Comparison of ENCODE assay signal across 8 cellular contexts in genomic region chr9:27529316-27530278, GRCh38. TPM values are rescaled to one million over a fixed set of nuclear protein-coding genes. Genes with fewer than 3 reads are reported as not detected.
DNase-seq lines count a peak whose midpoint lies in the region; ATAC-seq and TF ChIP-seq lines count a peak whose summit lies in the region.

Gene MOB3B (minus strand): TSS chr9:27529814. CDS start chr9:27455550, 74,264 bp downstream.

- peak within 1 kb of the TSS; percentile 96 for H3K4me2 ChIP-seq in OCI-LY1 (ENCODE audit: low read length)

- H3K4me1 Mint-ChIP-seq in CD4-positive, CD25-positive, alpha-beta regulatory T cell: peaks cover 0 to 16% (median 2%) of the 10 kb centered on the region in 4 donors
- peaks cover 13% of the 10 kb centered on the region for H3K4me1 Mint-ChIP-seq in activated T-cell treated with anti-CD3 and anti-CD28 coated beads, Interleukin-2, amount 50 U/mL, for 72 hours (ENCODE audit: low read depth)

- H3K4me1 ChIP-seq in CD4-positive, CD25-positive, alpha-beta regulatory T cell (ENCODE audit: control insufficient read depth, insufficient read depth, low read length, poor library complexity, severe bottlenecking): peaks cover 18% of the 10 kb centered on the region
- peaks cover 9% of the 10 kb centered on the region for H3K4me1 ChIP-seq in OCI-LY1 (ENCODE audit: insufficient read depth, low read length, severe bottlenecking)
- H3K4me1 ChIP-seq in esophagus muscularis mucosa: peaks cover 7 to 38% (median 31%) of the 10 kb centered on the region in 4 donors

- peak within 1 kb of the TSS; percentile 50 to 70 (median 55) for H3K27ac Mint-ChIP-seq in CD4-positive, CD25-positive, alpha-beta regulatory T cell
- no peak within 1 kb of the TSS for H3K27ac Mint-ChIP-seq in activated T-cell treated with anti-CD3 and anti-CD28 coated beads, Interleukin-2, amount 50 U/mL, for 72 hours

- no peak for TF ChIP-seq EP300 in esophagus muscularis mucosa (IDR thresholded peaks at IDR 0.05)

- H3K79me2 ChIP-seq in OCI-LY1 (ENCODE audit: insufficient read depth, low read length): no peaks in the 10 kb centered on the region

- H3K4me3 Mint-ChIP-seq in CD4-positive, CD25-positive, alpha-beta regulatory T cell: peak within 1 kb of the TSS; percentile 75 to 93 (median 90)
- peak within 1 kb of the TSS; percentile 87 to 91 for H3K4me3 Mint-ChIP-seq in activated T-cell treated with anti-CD3 and anti-CD28 coated beads, Interleukin-2, amount 50 U/mL, for 72 hours

- peak; percentile 39 to 69 (median 63) for DNase-seq in CD4-positive, CD25-positive, alpha-beta regulatory T cell
- peak; percentile 81 to 88 for DNase-seq in activated T-cell treated with anti-CD3 and anti-CD28 coated beads, Interleukin-2, amount 50 U/mL, for 72 hours
- DNase-seq in esophagus muscularis mucosa (ENCODE audit: extremely low spot score): peak; percentile 94
- DNase-seq in myocyte (ENCODE audit: low read depth): peak; percentile 72
- DNase-seq in stimulated activated CD8-positive, alpha-beta memory T cell treated with anti-CD3 and anti-CD28 coated beads, Interleukin-7, amount 100 ng/mL, for 4 hours (ENCODE audit: low read depth in 2 of 2): peak; percentile 45 to 70

- H3K36me3 Mint-ChIP-seq in CD4-positive, CD25-positive, alpha-beta regulatory T cell: peaks cover 4% of the 10 kb centered on the region
- no peaks in the 10 kb centered on the region for H3K36me3 Mint-ChIP-seq in activated T-cell treated with anti-CD3 and anti-CD28 coated beads, Interleukin-2, amount 50 U/mL, for 72 hours (ENCODE audit: insufficient read depth in 2 of 2)

- H3K4me3 ChIP-seq in CD4-positive, CD25-positive, alpha-beta regulatory T cell (ENCODE audit: low read depth, low read length): peak within 1 kb of the TSS; percentile 52
- H3K4me3 ChIP-seq in OCI-LY1 (ENCODE audit: low read depth, low read length, poor library complexity, severe bottlenecking): peak within 1 kb of the TSS; percentile 72
- H3K4me3 ChIP-seq in esophagus muscularis mucosa: peak within 1 kb of the TSS; percentile 73 to 87 (median 84)

- H3K9me3 ChIP-seq in CD4-positive, CD25-positive, alpha-beta regulatory T cell (ENCODE audit: control insufficient read depth in 2 of 2, low read length in 2 of 2): no peaks in the 10 kb centered on the region
- H3K9me3 ChIP-seq in OCI-LY1 (ENCODE audit: low read length) (no peaks in the 10 kb centered on the region), esophagus muscularis mucosa (no peaks in the 10 kb centered on the region)

- H3K27me3 ChIP-seq in CD4-positive, CD25-positive, alpha-beta regulatory T cell (ENCODE audit: control insufficient read depth, insufficient read depth, low read length): peaks cover 10% of the 10 kb centered on the region
- H3K27me3 ChIP-seq in OCI-LY1 (ENCODE audit: insufficient read depth, low read length): no peaks in the 10 kb centered on the region
- H3K27me3 ChIP-seq in esophagus muscularis mucosa: no peaks in the 10 kb centered on the region

- H3K27me3 Mint-ChIP-seq in CD4-positive, CD25-positive, alpha-beta regulatory T cell: peaks cover 41% of the 10 kb centered on the region
- H3K27me3 Mint-ChIP-seq in activated T-cell treated with anti-CD3 and anti-CD28 coated beads, Interleukin-2, amount 50 U/mL, for 72 hours (ENCODE audit: low read depth): peaks cover 22% of the 10 kb centered on the region

- TF ChIP-seq POLR2A in esophagus muscularis mucosa (IDR thresholded peaks at IDR 0.05; ENCODE audit: low read depth): no peak

- H4K20me1 ChIP-seq in OCI-LY1 (ENCODE audit: insufficient read depth, low read length): no peaks in the 10 kb centered on the region

- ATAC-seq in CD4-positive, CD25-positive, alpha-beta regulatory T cell (ENCODE audit: low read depth in 2 of 2): peak; percentile 91 to 92
- peak; percentile 75 for ATAC-seq in GM19397 (IDR thresholded peaks at IDR 0.05; ENCODE audit: unreplicated experiment)
- ATAC-seq in HG03521 (IDR thresholded peaks at IDR 0.05; ENCODE audit: unreplicated experiment): peak; percentile 88
- ATAC-seq in activated T-cell treated with anti-CD3 and anti-CD28 coated beads, Interleukin-2, amount 50 U/mL, for 72 hours (replicated peaks in 1 of 2): peak; percentile 86 to 88

- TF ChIP-seq CTCF in OCI-LY1 (IDR thresholded peaks at IDR 0.05; ENCODE audit: low read length) (peak; percentile 77), esophagus muscularis mucosa (IDR thresholded peaks at IDR 0.05) (peak in 2 of 3 experiments; percentile 94 to 97)

- H3F3A ChIP-seq in OCI-LY1 (ENCODE audit: insufficient read depth, low read length): no peaks in the 10 kb centered on the region

- peak within 1 kb of the TSS; percentile 69; the same call in 1 of the 2 replicates for H2AFZ ChIP-seq in OCI-LY1 (ENCODE audit: low read length)

- H3K9me3 Mint-ChIP-seq in CD4-positive, CD25-positive, alpha-beta regulatory T cell: no peaks in the 10 kb centered on the region
- H3K9me3 Mint-ChIP-seq in activated T-cell treated with anti-CD3 and anti-CD28 coated beads, Interleukin-2, amount 50 U/mL, for 72 hours: no peaks in the 10 kb centered on the region

- H3K27ac ChIP-seq in CD4-positive, CD25-positive, alpha-beta regulatory T cell (ENCODE audit: insufficient read depth, low read length, poor library complexity, severe bottlenecking): peak within 1 kb of the TSS; percentile 2
- H3K27ac ChIP-seq in OCI-LY1 (ENCODE audit: low read depth, low read length, poor library complexity, severe bottlenecking) (no peak within 1 kb of the TSS), esophagus muscularis mucosa (replicated peaks in 1 of 4) (peak within 1 kb of the TSS; percentile 92 to 96 (median 95))

- 67% methylated on average over 3 of the region's 74 CpGs for WGBS in esophagus muscularis mucosa

- H3K9ac ChIP-seq in OCI-LY1 (ENCODE audit: low read length): peak within 1 kb of the TSS; percentile 64

- H3K36me3 ChIP-seq in CD4-positive, CD25-positive, alpha-beta regulatory T cell (ENCODE audit: control insufficient read depth, insufficient read depth, low read length): no peaks in the 10 kb centered on the region
- H3K36me3 ChIP-seq in OCI-LY1 (ENCODE audit: insufficient read depth, low read length) (no peaks in the 10 kb centered on the region), esophagus muscularis mucosa (no peaks in the 10 kb centered on the region)

- no peaks in the 10 kb centered on the region for H3K9me2 ChIP-seq in OCI-LY1 (ENCODE audit: low read depth, low read length)

- intact Hi-C loops in esophagus muscularis mucosa (cut with DNase I): loop anchor here (5.0 to 10.0 kb wide), 2 partner anchors 55 to 197 kb away; no protein-coding TSS in a partner anchor

RNA-seq across cellular contexts. Expression of gene MOB3B, which starts in this region (rescaled TPM):
- 0.12 TPM for total RNA-seq in CD4-positive, CD25-positive, alpha-beta regulatory T cell
- under 1 TPM in 2 of 4 donors, not detected in 2; 0.02 to 0.11 TPM for polyA plus RNA-seq in CD4-positive, CD25-positive, alpha-beta regulatory T cell
- total RNA-seq in activated T-cell treated with anti-CD3 and anti-CD28 coated beads, Interleukin-2, amount 50 U/mL, for 72 hours: 1 to 10 TPM; 1.3 to 1.6 TPM
- total RNA-seq in esophagus muscularis mucosa: 10 to 100 TPM in 1 of 4 donors, 1 to 10 TPM in 3; 7.6 to 11.6 (median 9.5) TPM
- not detected in 2 replicates for total RNA-seq in myocyte
- 0.01 TPM for polyA plus RNA-seq in myocyte (2012)

Comparison
In these comparisons a context has a peak if more than half of its experiments do, and no peak if none do; other contexts are left out.
1. Peak in DNase-seq, ATAC-seq, H3K4me3 ChIP-seq and H3K27ac ChIP-seq in CD4-positive, CD25-positive, alpha-beta regulatory T cell; RNA of the gene not detected or under 1 TPM.
2. Peak in DNase-seq in myocyte; RNA of the gene not detected or under 1 TPM.